In the genomic region with DNA sequence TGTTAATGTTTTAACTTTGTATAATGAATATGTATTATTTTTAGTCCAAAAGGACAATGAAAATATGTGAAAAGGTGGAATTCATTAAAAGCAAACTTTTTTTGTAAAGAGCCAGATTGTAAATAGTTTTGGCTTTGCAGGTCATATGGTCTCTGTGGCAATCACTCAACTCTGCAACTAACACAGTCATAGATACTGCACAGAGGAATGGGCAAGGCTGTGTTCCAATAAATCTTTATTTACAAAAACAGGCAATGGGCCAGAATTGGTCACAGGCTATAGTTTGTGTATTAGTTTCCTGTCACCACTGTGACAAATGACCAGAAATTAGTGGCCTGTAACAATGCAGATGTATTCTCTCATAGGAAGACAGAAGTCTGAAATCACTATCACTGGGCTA, we compare ENCODE assay signal across 15 cellular contexts.
"Had no signal": no experiment of that assay in that cellular context is flagged by ENCODE, and none has a peak within 500 bp of the region (broad histone marks: within the 10 kb centered on the region; RNA-seq: fewer than 3 reads in every experiment).

No MANE protein-coding gene starts in this region.

- H3K36me3 ChIP-seq: MG63, SJSA1 had no signal

- H3K27ac ChIP-seq: HL-60, SJSA1, SK-N-MC had no signal

- H3K4me3 ChIP-seq: MG63, SJSA1, SK-N-MC had no signal

- FAIRE-seq: HTR-8/SVneo, RCC 7860 had no signal

- DNase-seq: Karpas-422, KG1, MG63, NCI-H187, NCI-H2081 treated with DMSO at 0.1 percent for 48 hours, NCI-H226, NCI-H510A, NCI-H524 treated with DMSO at 0.1 percent for 48 hours, Right ventricle myocardium superior, SIG-M5 had no signal

- H3K27me3 ChIP-seq: MG63, SJSA1 had no signal

- H3K9me3 ChIP-seq: MG63, SJSA1 had no signal
